Comparison of ENCODE assay signal across 31 cellular contexts in the genomic region with DNA sequence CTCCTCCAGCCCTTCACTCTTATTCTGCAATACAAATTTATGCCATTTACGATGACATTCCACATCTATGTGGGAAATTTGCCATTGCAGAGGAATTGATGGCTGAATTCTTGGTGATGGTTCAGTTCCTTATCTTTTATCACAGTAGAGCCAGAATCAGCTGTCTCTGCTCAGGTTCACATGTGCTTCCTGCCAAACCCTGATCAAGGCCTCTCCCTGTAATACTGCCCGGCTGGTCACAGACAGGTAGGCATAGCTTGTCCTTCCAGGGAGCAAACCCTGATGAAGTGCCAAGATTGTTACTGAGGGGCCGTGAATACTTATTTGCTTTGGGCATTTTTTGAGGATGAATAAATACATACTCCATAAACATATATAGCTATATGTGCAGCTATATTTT.
"Had no signal": no experiment of that assay in that cellular context is flagged by ENCODE, and none has a peak within 500 bp of the region (broad histone marks: within the 10 kb centered on the region; RNA-seq: fewer than 3 reads in every experiment).

No MANE protein-coding gene starts in this region.

- H3K27me3 ChIP-seq: adrenal gland, body of pancreas, brain microvascular endothelial cell, breast epithelium had no signal

- H3K9me3 ChIP-seq: adrenal gland, body of pancreas, breast epithelium had no signal

- H3K36me3 ChIP-seq: adrenal gland, brain microvascular endothelial cell, breast epithelium had no signal

- H3K4me3 ChIP-seq: adrenal gland, body of pancreas, breast epithelium had no signal

- H3K4me1 ChIP-seq: adrenal gland, body of pancreas, breast epithelium had no signal

- H3K27ac ChIP-seq: adrenal gland, body of pancreas, brain microvascular endothelial cell, breast epithelium, VCaP had no signal

- DNase-seq: activated B cell treated with CpG ODN at 0.5 μM for 24 hours; activated CD4-positive, alpha-beta memory T cell treated with anti-CD3 and anti-CD28 coated beads for 36 hours; activated CD4-positive, alpha-beta T cell treated with anti-CD3 and anti-CD28 coated beads for 4 hours; activated CD4-positive, alpha-beta T cell treated with anti-CD3 and anti-CD28 coated beads, Interleukin-2, amount 10 ng/mL, durations not matched to agents 24 days and 14 days; activated CD4-positive, alpha-beta T cell treated with anti-CD3 and anti-CD28 coated beads, Interleukin-2, amount 50 U/mL, for 1 hour; activated CD4-positive, alpha-beta T cell treated with anti-CD3 and anti-CD28 coated beads, Interleukin-2, amount 50 U/mL, for 4 hours; activated CD4-positive, CD25-positive, alpha-beta regulatory T cell treated with anti-CD3 and anti-CD28 coated beads, Interleukin-2, amount 50 U/mL, for 72 hours; activated CD8-positive, alpha-beta memory T cell treated with anti-CD3 and anti-CD28 coated beads, Interleukin-2, amount 50 U/mL, for 4 hours; activated CD8-positive, alpha-beta T cell treated with anti-CD3 and anti-CD28 coated beads for 36 hours; activated effector memory CD4-positive, alpha-beta T cell treated with anti-CD3 and anti-CD28 coated beads, Interleukin-2, amount 50 U/mL, for 16 hours; activated gamma-delta T cell treated with Interleukin-2 at 50 U/mL for 16 hours; activated naive CD4-positive, alpha-beta T cell; activated naive CD4-positive, alpha-beta T cell treated with anti-CD3 and anti-CD28 coated beads for 36 hours; activated naive CD4-positive, alpha-beta T cell treated with anti-CD3 and anti-CD28 coated beads, Interleukin-2, amount 50 U/mL, for 16 hours; activated naive CD8-positive, alpha-beta T cell treated with anti-CD3 and anti-CD28 coated beads for 36 hours; activated T-cell treated with anti-CD3 and anti-CD28 coated beads for 4 hours; activated T-cell treated with anti-CD3 and anti-CD28 coated beads, Interleukin-2, amount 50 U/mL, for 1 hour; activated T-cell treated with anti-CD3 and anti-CD28 coated beads, Interleukin-2, amount 50 U/mL, for 4 hours; activated T-cell treated with anti-CD3 and anti-CD28 coated beads, Interleukin-2, amount 50 U/mL, for 72 hours; adrenal gland; amniotic stem cell; aorta; body of pancreas; brain microvascular endothelial cell; central memory CD4-positive, alpha-beta T cell; T-helper 2 cell; T-helper 9 cell had no signal

- ATAC-seq: activated CD8-positive, alpha-beta T cell treated with anti-CD3 and anti-CD28 coated beads for 36 hours; activated naive CD4-positive, alpha-beta T cell treated with anti-CD3 and anti-CD28 coated beads, Interleukin-2, amount 50 U/mL, for 72 hours; activated T-cell treated with anti-CD3 and anti-CD28 coated beads, Interleukin-2, amount 50 U/mL, for 4 hours; activated T-cell treated with anti-CD3 and anti-CD28 coated beads, Interleukin-2, amount 50 U/mL, for 72 hours; activated T-helper 17 cell treated with anti-CD3 and anti-CD28 coated beads, Interleukin-2, amount 50 U/mL, for 72 hours; body of pancreas had no signal
